15 cellular contexts compared by ENCODE assay signal in the genomic region with DNA sequence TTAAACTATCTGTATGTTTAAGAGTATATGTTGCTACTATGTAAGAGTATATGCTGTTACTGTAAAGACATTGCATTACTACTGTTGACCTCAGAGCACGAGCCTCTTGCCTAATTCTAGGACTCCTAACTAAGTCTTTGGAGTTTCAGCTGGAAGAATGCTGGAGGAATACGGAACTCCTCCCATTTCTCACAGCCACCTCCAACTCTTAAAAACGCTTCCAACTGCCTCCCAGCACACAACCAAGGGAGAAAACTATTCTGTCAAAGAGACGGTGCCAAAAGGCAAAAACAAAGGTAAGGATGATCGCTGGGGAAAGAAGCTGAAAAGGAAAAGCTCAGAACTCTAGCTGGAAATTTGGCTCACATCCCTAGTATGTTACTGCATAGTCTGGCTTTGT. TPM values are rescaled to one million over a fixed set of nuclear protein-coding genes. Genes with fewer than 3 reads are reported as not detected.
DNase-seq lines count a peak whose midpoint lies in the region; ATAC-seq and TF ChIP-seq lines count a peak whose summit lies in the region.
"Had no signal": no experiment of that assay in that cellular context is flagged by ENCODE, and none has a peak within 500 bp of the region (broad histone marks: within the 10 kb centered on the region; RNA-seq: fewer than 3 reads in every experiment).

A gene with protein sequence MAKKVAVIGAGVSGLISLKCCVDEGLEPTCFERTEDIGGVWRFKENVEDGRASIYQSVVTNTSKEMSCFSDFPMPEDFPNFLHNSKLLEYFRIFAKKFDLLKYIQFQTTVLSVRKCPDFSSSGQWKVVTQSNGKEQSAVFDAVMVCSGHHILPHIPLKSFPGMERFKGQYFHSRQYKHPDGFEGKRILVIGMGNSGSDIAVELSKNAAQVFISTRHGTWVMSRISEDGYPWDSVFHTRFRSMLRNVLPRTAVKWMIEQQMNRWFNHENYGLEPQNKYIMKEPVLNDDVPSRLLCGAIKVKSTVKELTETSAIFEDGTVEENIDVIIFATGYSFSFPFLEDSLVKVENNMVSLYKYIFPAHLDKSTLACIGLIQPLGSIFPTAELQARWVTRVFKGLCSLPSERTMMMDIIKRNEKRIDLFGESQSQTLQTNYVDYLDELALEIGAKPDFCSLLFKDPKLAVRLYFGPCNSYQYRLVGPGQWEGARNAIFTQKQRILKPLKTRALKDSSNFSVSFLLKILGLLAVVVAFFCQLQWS (plus strand): TSS at position 237 of the 400 bp plus-strand sequence. CDS start 414 bp downstream, outside the sequence.

- intact Hi-C loops in prostate gland (cut with DNase I) (no loop called here), aorta (cut with DNase I) (loop anchor here (2.0 to 5.0 kb wide), 2 partner anchors 43 to 102 kb away; no protein-coding TSS in a partner anchor), spleen (cut with DNase I; ENCODE audit: low total_unique reads) (no loop called here)

- H3K4me1 ChIP-seq in esophagus (ENCODE audit: control insufficient read depth in 2 of 2, insufficient read depth in 2 of 2, low read length in 1 of 2), result no peaks in the 10 kb centered on the region
- no peaks in the 10 kb centered on the region for H3K4me1 ChIP-seq in right atrium auricular region
- no peaks in the 10 kb centered on the region for H3K4me1 ChIP-seq in prostate gland (replicated peaks)
- peaks cover 0 to 4% of the 10 kb centered on the region in 2 donors for H3K4me1 ChIP-seq in aorta (ENCODE audit: control insufficient read depth in 1 of 2, insufficient read depth in 2 of 2, low read length in 2 of 2)
- no peaks in the 10 kb centered on the region for H3K4me1 ChIP-seq in spleen

- no peaks in the 10 kb centered on the region for H3K9me3 ChIP-seq in esophagus (ENCODE audit: control insufficient read depth in 2 of 2, insufficient read depth in 1 of 2, low read depth in 1 of 2, low read length in 1 of 2)
- no peaks in the 10 kb centered on the region for H3K9me3 ChIP-seq in right atrium auricular region
- no peaks in the 10 kb centered on the region for H3K9me3 ChIP-seq in prostate gland
- no peaks in the 10 kb centered on the region for H3K9me3 ChIP-seq in aorta (ENCODE audit: control insufficient read depth, low read length)
- no peaks in the 10 kb centered on the region for H3K9me3 ChIP-seq in spleen

- peak; percentile 77 for ATAC-seq in aorta (ENCODE audit: low FRiP score)
- no peak for ATAC-seq in left lobe of liver
- ATAC-seq: GM12878; natural killer cell treated with Interleukin-12 subunit alpha and Interleukin-12 subunit beta and Interleukin-15 and Interleukin-18, amount 100 ng/mL, for 72 hours; stimulated activated naive CD8-positive, alpha-beta T cell treated with anti-CD3 and anti-CD28 coated beads, Interleukin-15, amount 100 ng/mL, for 72 hours had no signal

- 22 to 39% methylated on average over 5 of the region's 5 CpGs for WGBS in esophagus, 2 donors
- 28% methylated on average over 5 of the region's 5 CpGs for WGBS in prostate gland
- WGBS in aorta, 2 donors, result 2 to 7% methylated on average over 5 of the region's 5 CpGs
- WGBS in spleen, 5 donors, result 65 to 74% (median 70%) methylated on average over 5 of the region's 5 CpGs

- no peaks in the 10 kb centered on the region for H3K27me3 ChIP-seq in esophagus (ENCODE audit: control insufficient read depth in 1 of 2, insufficient read depth in 2 of 2, low read length in 2 of 2)
- no peaks in the 10 kb centered on the region for H3K27me3 ChIP-seq in right atrium auricular region
- no peaks in the 10 kb centered on the region for H3K27me3 ChIP-seq in prostate gland (replicated peaks; ENCODE audit: insufficient read depth)
- no peaks in the 10 kb centered on the region for H3K27me3 ChIP-seq in aorta (ENCODE audit: control insufficient read depth in 1 of 2, insufficient read depth in 2 of 2, low read length in 1 of 2)
- peaks cover 0 to 3% (median 0%) of the 10 kb centered on the region in 7 donors for H3K27me3 ChIP-seq in spleen (replicated peaks in 1 of 7)

- no peaks in the 10 kb centered on the region for H3K36me3 ChIP-seq in esophagus (ENCODE audit: control insufficient read depth in 2 of 2, insufficient read depth in 2 of 2, low read length in 1 of 2)
- H3K36me3 ChIP-seq in right atrium auricular region, result no peaks in the 10 kb centered on the region
- H3K36me3 ChIP-seq in prostate gland, result no peaks in the 10 kb centered on the region
- no peaks in the 10 kb centered on the region for H3K36me3 ChIP-seq in aorta (ENCODE audit: control insufficient read depth in 1 of 2, insufficient read depth in 2 of 2, low read length in 1 of 2)
- no peaks in the 10 kb centered on the region for H3K36me3 ChIP-seq in spleen

- TF ChIP-seq CTCF in right atrium auricular region (IDR thresholded peaks at IDR 0.05) (no peak), prostate gland (IDR thresholded peaks at IDR 0.05) (no peak), spleen (IDR thresholded peaks at IDR 0.05 in 8 of 11, conservative IDR thresholded peaks at IDR 0.05 in 3 of 11) (no peak)

- H3K27ac ChIP-seq in esophagus (ENCODE audit: low read depth in 2 of 2, low read length in 1 of 2), result peak within 1 kb of the TSS; percentile 19 to 74
- peak within 1 kb of the TSS; percentile 67 to 74 for H3K27ac ChIP-seq in right atrium auricular region
- H3K27ac ChIP-seq in prostate gland, result peak within 1 kb of the TSS; percentile 4 to 33
- peak within 1 kb of the TSS; percentile 49 to 85 for H3K27ac ChIP-seq in aorta (ENCODE audit: low read depth in 1 of 2, low read length in 2 of 2)
- no peak within 1 kb of the TSS for H3K27ac ChIP-seq in spleen

- TF ChIP-seq POLR2A in prostate gland (IDR thresholded peaks at IDR 0.05), result no peak
- no peak for TF ChIP-seq POLR2A in spleen (IDR thresholded peaks at IDR 0.05)

- H3K4me3 ChIP-seq in esophagus (ENCODE audit: low read depth in 1 of 2, low read length in 2 of 2) (peak within 1 kb of the TSS; percentile 34 to 56), right atrium auricular region (peak within 1 kb of the TSS; percentile 44 to 48), prostate gland (no peak within 1 kb of the TSS), aorta (ENCODE audit: low read length in 2 of 2) (peak within 1 kb of the TSS; percentile 97 to 100), spleen (peak within 1 kb of the TSS in 1 of 8 donors; percentile 8)
- H3K4me3 ChIP-seq: GM12878 had no signal

- DNase-seq in right atrium auricular region (ENCODE audit: low spot score), result no peak
- DNase-seq in prostate gland (ENCODE audit: low spot score), result peak; percentile 8
- no peak for DNase-seq in aorta
- no peak for DNase-seq in left lobe of liver (ENCODE audit: low spot score)
- no peak for DNase-seq in spleen
- no peak for DNase-seq in NCI-H748 treated with DMSO at 0.1 percent for 48 hours (lab: John Stamatoyannopoulos, UW)
- DNase-seq: activated naive CD4-positive, alpha-beta T cell; C1 segment of cervical spinal cord; caudate nucleus; endodermal cell; NCI-H2029 treated with DMSO at 0.1 percent for 48 hours; stimulated activated naive CD8-positive, alpha-beta T cell treated with anti-CD3 and anti-CD28 coated beads, Interleukin-15, amount 100 ng/mL, for 72 hours had no signal

RNA-seq across cellular contexts. Expression of the gene that starts here (rescaled TPM):
- polyA plus RNA-seq in esophagus (10 to 100 TPM; 50.5 to 95.4 TPM), aorta (100 to 1,000 TPM; 157 to 232 TPM), spleen (1 to 10 TPM in 1 of 3 donors, under 1 TPM in 2; 0.26 to 1.4 (median 0.43) TPM)
- total RNA-seq in right atrium auricular region (10 to 100 TPM; 28.4 to 66.6 TPM), prostate gland (10 to 100 TPM in 1 of 2 donors, 1 to 10 TPM in 1; 6.5 to 10.6 TPM), aorta (100 to 1,000 TPM; 183 to 213 TPM), left lobe of liver (8.1 TPM), spleen (1 to 10 TPM in 5 of 7 donors, under 1 TPM in 1, not detected in 1; 0.40 to 4.6 (median 2.5) TPM)
- total RNA-seq: endodermal cell; GM12878; natural killer cell treated with Interleukin-12 subunit alpha and Interleukin-12 subunit beta and Interleukin-15 and Interleukin-18, amount 100 ng/mL, for 72 hours had no signal
- polyA plus RNA-seq: GM12878 had no signal

Comparison
In these comparisons a context has a peak if more than half of its experiments do, and no peak if none do; other contexts are left out.
1. RNA of the gene that starts here (polyA plus RNA-seq): 157 to 232 TPM in aorta and 50.5 to 95.4 TPM in esophagus; 0.26 to 1.4 TPM in spleen; every median in the first group is over 10 times any median in the second.
2. H3K27ac ChIP-seq: peak in esophagus (2 of 2), right atrium auricular region (2 of 2), prostate gland (2 of 2) and aorta (2 of 2); none in spleen (0 of 8).
3. H3K4me3 ChIP-seq: peak in esophagus (2 of 2), right atrium auricular region (2 of 2) and aorta (2 of 2); none in prostate gland (0 of 2).
4. intact Hi-C loops: an anchor here in aorta (2.0 to 5.0 kb wide); none called in prostate gland and spleen.